ENCODE assay signal across 1 cellular context in the genomic region with DNA sequence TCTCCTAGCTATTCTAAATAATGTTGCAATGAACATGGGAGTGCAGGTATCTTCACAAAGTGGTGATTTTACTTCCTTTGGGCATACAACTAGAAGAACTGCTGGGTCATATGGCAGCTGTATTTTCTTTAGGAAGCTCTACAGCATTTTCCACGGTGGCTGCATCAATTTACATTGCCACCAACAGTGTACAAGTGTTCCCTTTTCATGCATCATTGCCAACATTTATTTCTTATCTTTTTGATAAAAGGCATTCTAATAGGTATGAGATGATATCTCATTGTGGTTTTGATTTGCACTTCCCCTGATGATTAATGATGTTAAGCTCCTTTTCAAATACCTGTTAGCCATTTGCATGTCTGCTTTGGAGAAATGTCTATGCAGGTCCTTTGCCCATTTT.
TF ChIP-seq lines count a peak whose summit lies in the region.

No MANE protein-coding gene starts in this region.

TF ChIP-seq in HepG2, 621 proteins besides CTCF, POLR2A, EP300 and RAD21 (continued from another document):
- TF ChIP-seq FIP1L1 (IDR thresholded peaks at IDR 0.05; ENCODE audit: borderline replicate concordance, insufficient read depth, low read depth, low read length) (no peak), TRAFD1 (CRISPR knock-in tag; IDR thresholded peaks at IDR 0.05; ENCODE audit: borderline replicate concordance) (no peak), FOXM1 (CRISPR knock-in tag; IDR thresholded peaks at IDR 0.05) (no peak), AGO1 (IDR thresholded peaks at IDR 0.05; ENCODE audit: low read depth, low read length, poor library complexity, severe bottlenecking) (no peak), ZNF672 (CRISPR knock-in tag; IDR thresholded peaks at IDR 0.05) (no peak), SNAPC2 (CRISPR knock-in tag; IDR thresholded peaks at IDR 0.05) (no peak), MEF2D (CRISPR knock-in tag; IDR thresholded peaks at IDR 0.05) (no peak), GPN1 (CRISPR knock-in tag; IDR thresholded peaks at IDR 0.05; ENCODE audit: borderline replicate concordance) (no peak), LCORL (IDR thresholded peaks at IDR 0.05) (no peak), LCORL (CRISPR knock-in tag; IDR thresholded peaks at IDR 0.05) (no peak)
- TF ChIP-seq, protein P1, sequence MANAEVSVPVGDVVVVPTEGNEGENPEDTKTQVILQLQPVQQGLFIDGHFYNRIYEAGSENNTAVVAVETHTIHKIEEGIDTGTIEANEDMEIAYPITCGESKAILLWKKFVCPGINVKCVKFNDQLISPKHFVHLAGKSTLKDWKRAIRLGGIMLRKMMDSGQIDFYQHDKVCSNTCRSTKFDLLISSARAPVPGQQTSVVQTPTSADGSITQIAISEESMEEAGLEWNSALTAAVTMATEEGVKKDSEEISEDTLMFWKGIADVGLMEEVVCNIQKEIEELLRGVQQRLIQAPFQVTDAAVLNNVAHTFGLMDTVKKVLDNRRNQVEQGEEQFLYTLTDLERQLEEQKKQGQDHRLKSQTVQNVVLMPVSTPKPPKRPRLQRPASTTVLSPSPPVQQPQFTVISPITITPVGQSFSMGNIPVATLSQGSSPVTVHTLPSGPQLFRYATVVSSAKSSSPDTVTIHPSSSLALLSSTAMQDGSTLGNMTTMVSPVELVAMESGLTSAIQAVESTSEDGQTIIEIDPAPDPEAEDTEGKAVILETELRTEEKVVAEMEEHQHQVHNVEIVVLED (CRISPR knock-in tag; IDR thresholded peaks at IDR 0.05; ENCODE audit: borderline replicate concordance), result no peak
- TF ChIP-seq, protein P2, sequence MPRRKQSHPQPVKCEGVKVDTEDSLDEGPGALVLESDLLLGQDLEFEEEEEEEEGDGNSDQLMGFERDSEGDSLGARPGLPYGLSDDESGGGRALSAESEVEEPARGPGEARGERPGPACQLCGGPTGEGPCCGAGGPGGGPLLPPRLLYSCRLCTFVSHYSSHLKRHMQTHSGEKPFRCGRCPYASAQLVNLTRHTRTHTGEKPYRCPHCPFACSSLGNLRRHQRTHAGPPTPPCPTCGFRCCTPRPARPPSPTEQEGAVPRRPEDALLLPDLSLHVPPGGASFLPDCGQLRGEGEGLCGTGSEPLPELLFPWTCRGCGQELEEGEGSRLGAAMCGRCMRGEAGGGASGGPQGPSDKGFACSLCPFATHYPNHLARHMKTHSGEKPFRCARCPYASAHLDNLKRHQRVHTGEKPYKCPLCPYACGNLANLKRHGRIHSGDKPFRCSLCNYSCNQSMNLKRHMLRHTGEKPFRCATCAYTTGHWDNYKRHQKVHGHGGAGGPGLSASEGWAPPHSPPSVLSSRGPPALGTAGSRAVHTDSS (CRISPR knock-in tag; conservative IDR thresholded peaks at IDR 0.05), result no peak
- TF ChIP-seq, protein P3, sequence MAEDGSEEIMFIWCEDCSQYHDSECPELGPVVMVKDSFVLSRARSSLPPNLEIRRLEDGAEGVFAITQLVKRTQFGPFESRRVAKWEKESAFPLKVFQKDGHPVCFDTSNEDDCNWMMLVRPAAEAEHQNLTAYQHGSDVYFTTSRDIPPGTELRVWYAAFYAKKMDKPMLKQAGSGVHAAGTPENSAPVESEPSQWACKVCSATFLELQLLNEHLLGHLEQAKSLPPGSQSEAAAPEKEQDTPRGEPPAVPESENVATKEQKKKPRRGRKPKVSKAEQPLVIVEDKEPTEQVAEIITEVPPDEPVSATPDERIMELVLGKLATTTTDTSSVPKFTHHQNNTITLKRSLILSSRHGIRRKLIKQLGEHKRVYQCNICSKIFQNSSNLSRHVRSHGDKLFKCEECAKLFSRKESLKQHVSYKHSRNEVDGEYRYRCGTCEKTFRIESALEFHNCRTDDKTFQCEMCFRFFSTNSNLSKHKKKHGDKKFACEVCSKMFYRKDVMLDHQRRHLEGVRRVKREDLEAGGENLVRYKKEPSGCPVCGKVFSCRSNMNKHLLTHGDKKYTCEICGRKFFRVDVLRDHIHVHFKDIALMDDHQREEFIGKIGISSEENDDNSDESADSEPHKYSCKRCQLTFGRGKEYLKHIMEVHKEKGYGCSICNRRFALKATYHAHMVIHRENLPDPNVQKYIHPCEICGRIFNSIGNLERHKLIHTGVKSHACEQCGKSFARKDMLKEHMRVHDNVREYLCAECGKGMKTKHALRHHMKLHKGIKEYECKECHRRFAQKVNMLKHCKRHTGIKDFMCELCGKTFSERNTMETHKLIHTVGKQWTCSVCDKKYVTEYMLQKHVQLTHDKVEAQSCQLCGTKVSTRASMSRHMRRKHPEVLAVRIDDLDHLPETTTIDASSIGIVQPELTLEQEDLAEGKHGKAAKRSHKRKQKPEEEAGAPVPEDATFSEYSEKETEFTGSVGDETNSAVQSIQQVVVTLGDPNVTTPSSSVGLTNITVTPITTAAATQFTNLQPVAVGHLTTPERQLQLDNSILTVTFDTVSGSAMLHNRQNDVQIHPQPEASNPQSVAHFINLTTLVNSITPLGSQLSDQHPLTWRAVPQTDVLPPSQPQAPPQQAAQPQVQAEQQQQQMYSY (CRISPR knock-in tag; IDR thresholded peaks at IDR 0.05), result no peak
